Comparison of ENCODE assay signal across 19 cellular contexts in genomic region chr17:71081666-71082065, GRCh38.
DNase-seq lines count a peak whose midpoint lies in the region; ATAC-seq, FAIRE-seq and TF ChIP-seq lines count a peak whose summit lies in the region.
"Had no signal": no experiment of that assay in that cellular context is flagged by ENCODE, and none has a peak within 500 bp of the region (broad histone marks: within the 10 kb centered on the region; RNA-seq: fewer than 3 reads in every experiment).

No MANE protein-coding gene starts in this region.

- DNase-seq in NCI-H510A treated with DMSO at 0.1 percent for 48 hours (lab: John Stamatoyannopoulos, UW), result peak; percentile 75
- DNase-seq in NCI-H510A (lab: John Stamatoyannopoulos, UW), result no peak
- DNase-seq in NCI-H748 (lab: John Stamatoyannopoulos, UW; ENCODE audit: unreplicated experiment), result peak; percentile 51
- DNase-seq in right lobe of liver, result no peak
- no peak for DNase-seq in tibial artery
- no peak for DNase-seq in Kasumi-1 (lab: John Stamatoyannopoulos, UW)
- no peak for DNase-seq in RCC 7860 (ENCODE audit: low spot score)
- DNase-seq: AML-193; Caco-2; CD8-positive, alpha-beta memory T cell; GOT3; HCEC 1CT; HFFc6 had no signal

- H3K36me3 ChIP-seq in iPS-15b (ENCODE audit: control insufficient read depth, insufficient read depth, low read length), result no peaks in the 10 kb centered on the region
- no peaks in the 10 kb centered on the region for H3K36me3 ChIP-seq in right lobe of liver
- H3K36me3 ChIP-seq in tibial artery, result no peaks in the 10 kb centered on the region
- H3K36me3 ChIP-seq: BLaER1 had no signal

- no peak for FAIRE-seq in RCC 7860 (lab: Jason Lieb, UNC)
- FAIRE-seq: GM12878, GM18507 had no signal

- peak in 3 of 4 donors; percentile 36 to 64 (median 45) for ATAC-seq in right lobe of liver
- ATAC-seq: GM12878 had no signal

- peak overlapping the region; percentile 42 for H3K4me3 ChIP-seq in iPS-15b (ENCODE audit: low read depth, low read length)
- no peak overlapping the region for H3K4me3 ChIP-seq in right lobe of liver
- no peak overlapping the region for H3K4me3 ChIP-seq in tibial artery
- H3K4me3 ChIP-seq: BLaER1, GM12878 had no signal

- H3K4me1 ChIP-seq in iPS-15b (ENCODE audit: control insufficient read depth, insufficient read depth, low read length) (peaks cover 2% of the 10 kb centered on the region), right lobe of liver (peaks cover 0 to 11% (median 0%) of the 10 kb centered on the region in 4 donors), tibial artery (no peaks in the 10 kb centered on the region)
- H3K4me1 ChIP-seq: BLaER1, Caco-2 had no signal

- H3K27me3 ChIP-seq in iPS-15b (ENCODE audit: control insufficient read depth, insufficient read depth, low read length), result peaks cover 2% of the 10 kb centered on the region
- no peaks in the 10 kb centered on the region for H3K27me3 ChIP-seq in right lobe of liver
- H3K27me3 ChIP-seq in tibial artery, result no peaks in the 10 kb centered on the region
- H3K27me3 ChIP-seq: BLaER1 had no signal

- H3K27ac ChIP-seq in right lobe of liver (no peak overlapping the region), tibial artery (no peak overlapping the region)
- H3K27ac ChIP-seq: 22Rv1, BLaER1, HL-60 had no signal

- H3K9ac ChIP-seq in iPS-15b (ENCODE audit: low read depth, low read length), result no peak overlapping the region
- H3K9ac ChIP-seq: BLaER1 had no signal

- no peaks in the 10 kb centered on the region for H3K9me3 ChIP-seq in iPS-15b (ENCODE audit: control insufficient read depth, insufficient read depth, low read length)
- H3K9me3 ChIP-seq in right lobe of liver, result no peaks in the 10 kb centered on the region
- H3K9me3 ChIP-seq in tibial artery, result no peaks in the 10 kb centered on the region
- H3K9me3 ChIP-seq: BLaER1 had no signal

- TF ChIP-seq CTCF in right lobe of liver (IDR thresholded peaks at IDR 0.05) (no peak), tibial artery (IDR thresholded peaks at IDR 0.05) (no peak)

- TF ChIP-seq POLR2A in right lobe of liver (IDR thresholded peaks at IDR 0.05), result no peak

- intact Hi-C loops in right lobe of liver (cut with DNase I) (no loop called here), tibial artery (cut with DNase I; ENCODE audit: low total_unique reads) (no loop called here)

Comparison
In these comparisons a context has a peak if more than half of its experiments do, and no peak if none do; other contexts are left out.
1. DNase-seq: peak in NCI-H510A treated with DMSO at 0.1 percent for 48 hours (single experiment) and NCI-H748 (single experiment); none in NCI-H510A (single experiment), right lobe of liver (0 of 3), tibial artery (0 of 2), Kasumi-1 (0 of 2) and RCC 7860 (single experiment).